ENCODE assay signal across 17 cellular contexts in genomic region chr5:143147918-143148317, GRCh38.
DNase-seq lines count a peak whose midpoint lies in the region; ATAC-seq, FAIRE-seq and TF ChIP-seq lines count a peak whose summit lies in the region.
"Had no signal": no experiment of that assay in that cellular context is flagged by ENCODE, and none has a peak within 500 bp of the region (broad histone marks: within the 10 kb centered on the region; RNA-seq: fewer than 3 reads in every experiment).

No MANE protein-coding gene starts in this region.

- peaks cover 0 to 5% of the 10 kb centered on the region in 2 experiments; a peak in 1 of 4 replicates for H3K79me1 ChIP-seq in IMR-90 (ENCODE audit: low read depth in 1 of 2, low read length in 2 of 2)
- no peaks in the 10 kb centered on the region for H3K79me1 ChIP-seq in mesenchymal stem cell (replicated peaks; ENCODE audit: low read length, poor library complexity, severe bottlenecking)

- H4K20me1 ChIP-seq in IMR-90 (ENCODE audit: insufficient read depth, low read length) (no peaks in the 10 kb centered on the region), K562 (replicated peaks; ENCODE audit: control insufficient read depth, insufficient read depth, low read length) (no peaks in the 10 kb centered on the region)

- ATAC-seq in IMR-90 (ENCODE audit: low read depth) (peak; percentile 34; the same call in 1 of the 2 replicates), K562 (no peak), HG03460 (IDR thresholded peaks at IDR 0.05; ENCODE audit: unreplicated experiment) (no peak), GM21619 (IDR thresholded peaks at IDR 0.05; ENCODE audit: unreplicated experiment) (no peak)
- ATAC-seq: GM12878 had no signal

- H3K9me1 ChIP-seq in IMR-90 (ENCODE audit: insufficient read depth, low read length) (peaks cover 16% of the 10 kb centered on the region), K562 (ENCODE audit: control insufficient read depth, insufficient read depth, low read length) (no peaks in the 10 kb centered on the region)

- dilution Hi-C loops in IMR-90 (cut with HindIII; ENCODE audit: low sequenced_read_pairs, unreplicated experiment), result no loop called here

- no peaks in the 10 kb centered on the region for H3K9me3 ChIP-seq in IMR-90 (ENCODE audit: control insufficient read depth, insufficient read depth, low read length)
- no peaks in the 10 kb centered on the region for H3K9me3 ChIP-seq in K562 (replicated peaks; ENCODE audit: control insufficient read depth, insufficient read depth, low read depth, low read length)
- no peaks in the 10 kb centered on the region for H3K9me3 ChIP-seq in mesenchymal stem cell (ENCODE audit: control insufficient read depth, low read length)
- H3K9me3 ChIP-seq in subcutaneous abdominal adipose tissue (ENCODE audit: control insufficient read depth in 5 of 5, low read length in 5 of 5), result no peaks in the 10 kb centered on the region
- H3K9me3 ChIP-seq: colonic mucosa had no signal

- intact Hi-C loops in IMR-90 (cut with micrococcal nuclease) (no loop called here), K562 (cut with micrococcal nuclease) (no loop called here)

- in situ Hi-C loops in IMR-90 (cut with MboI; ENCODE audit: low sequenced_read_pairs) (no loop called here), K562 (cut with MboI) (no loop called here)

- H4K5ac ChIP-seq in IMR-90 (ENCODE audit: low read depth, low read length), result no peak overlapping the region

- POLR2A ChIA-PET in IMR-90 (lab: Charles Lee; ENCODE audit: unreplicated experiment) (no interaction called here), K562 (lab: Yijun Ruan, JAX) (no interaction called here)

- TF ChIP-seq CTCF in IMR-90 (conservative IDR thresholded peaks at IDR 0.05; ENCODE audit: low read depth, low read length) (no peak), K562 (IDR thresholded peaks at IDR 0.05 in 2 of 3, conservative IDR thresholded peaks at IDR 0.05 in 1 of 3; ENCODE audit: insufficient read depth in 2 of 3, low read depth in 1 of 3, low read length in 3 of 3) (no peak)

- CTCF ChIA-PET in IMR-90 (lab: Yijun Ruan, JAX) (no interaction called here), K562 (lab: Yijun Ruan, JAX; ENCODE audit: low intra/inter-chr PET ratio) (no interaction called here)

- no peak overlapping the region for H3K27ac ChIP-seq in IMR-90 (ENCODE audit: insufficient read depth, low read length)
- no peak overlapping the region for H3K27ac ChIP-seq in K562 (ENCODE audit: extremely low read depth, low read depth, low read length)
- peak overlapping the region; percentile 53 for H3K27ac ChIP-seq in mesenchymal stem cell (ENCODE audit: low read length, poor library complexity, severe bottlenecking)
- H3K27ac ChIP-seq in subcutaneous abdominal adipose tissue (ENCODE audit: low read depth, low read length), result peak overlapping the region; percentile 78
- H3K27ac ChIP-seq: colonic mucosa had no signal

- no peak for FAIRE-seq in K562 (lab: Jason Lieb, UNC)
- FAIRE-seq: GM12878 had no signal

- no CpG with 5 or more reads among the region's 6 CpGs for WGBS in IMR-90 (ENCODE audit: extremely low coverage in 2 of 2, insufficient read length in 1 of 2), 2 experiments
- 19% methylated on average over 6 of the region's 6 CpGs for WGBS in K562 (ENCODE audit: insufficient coverage, low coverage, missing lambda C conversion rate)
- WGBS in mesenchymal stem cell, result 51% methylated on average over 5 of the region's 6 CpGs

- no peak overlapping the region for H2BK20ac ChIP-seq in IMR-90 (ENCODE audit: low read depth, low read length)

- DNase-seq in IMR-90 (peak; percentile 57), K562 (ENCODE audit: extremely low read depth in 1 of 4, low spot score in 3 of 4) (no peak), mesenchymal stem cell (peak; percentile 86), NCI-H69 (lab: John Stamatoyannopoulos, UW) (no peak)
- DNase-seq in effector CD4-positive, alpha-beta T cell, result no peak
- DNase-seq: activated CD4-positive, alpha-beta T cell treated with anti-CD3 and anti-CD28 coated beads for 48 hours; activated T-cell treated with anti-CD3 and anti-CD28 coated beads, Interleukin-2, amount 50 U/mL, for 48 hours; C1 segment of cervical spinal cord; colonic mucosa; DMS79 treated with DMSO at 0.1 percent for 48 hours; KBM-7; NCI-H1694 treated with DMSO at 0.1 percent for 48 hours; stimulated activated CD4-positive, alpha-beta T cell treated with anti-CD3 and anti-CD28 coated beads, Interleukin-2, amount 100 ng/mL, for 24 hours had no signal

- 0 out of 4 replicates have a peak overlapping the region, but pooled peaks of 1 of the 2 experiments have one; percentile 11 for H4K8ac ChIP-seq in IMR-90 (ENCODE audit: low read depth in 2 of 2, low read length in 2 of 2)
- no peak overlapping the region for H4K8ac ChIP-seq in mesenchymal stem cell (ENCODE audit: low read length)

- H3K4me1 ChIP-seq in IMR-90 (ENCODE audit: control insufficient read depth, insufficient read depth, low read length), result peaks cover 12% of the 10 kb centered on the region
- H3K4me1 ChIP-seq in K562 (replicated peaks in 1 of 2; ENCODE audit: control insufficient read depth in 2 of 2, insufficient read depth in 2 of 2, low read length in 2 of 2), result no peaks in the 10 kb centered on the region; a peak in 2 of 5 replicates
- peaks cover 10% of the 10 kb centered on the region for H3K4me1 ChIP-seq in mesenchymal stem cell (ENCODE audit: control insufficient read depth, insufficient read depth, low read depth, low read length)
- H3K4me1 ChIP-seq in subcutaneous abdominal adipose tissue (ENCODE audit: control insufficient read depth in 5 of 5, insufficient read depth in 5 of 5, low read length in 5 of 5), result peaks cover 0 to 36% (median 27%) of the 10 kb centered on the region in 5 donors
- H3K4me1 ChIP-seq: colonic mucosa had no signal

- TF ChIP-seq POLR2A in IMR-90 (IDR thresholded peaks at IDR 0.05; ENCODE audit: low read depth, low read length), result no peak
- TF ChIP-seq POLR2A in K562 (conservative IDR thresholded peaks at IDR 0.05), result no peak

- no TSS peak for BruUV-seq in IMR-90 (replicated peaks; lab: Mats Ljungman, UMichigan)
- BruUV-seq in K562 (replicated peaks; lab: Mats Ljungman, UMichigan), result no TSS peak

- H2BK120ac ChIP-seq in IMR-90 (ENCODE audit: low read depth, low read length) (no peak overlapping the region), mesenchymal stem cell (ENCODE audit: low read depth, low read length) (no peak overlapping the region)

- peak overlapping the region in 1 of 2 experiments; percentile 7 for H2BK12ac ChIP-seq in mesenchymal stem cell (ENCODE audit: low read length in 2 of 2)

- H2BK15ac ChIP-seq in IMR-90 (ENCODE audit: low read depth, low read length) (no peak overlapping the region), mesenchymal stem cell (ENCODE audit: low read depth, poor library complexity, severe bottlenecking) (no peak overlapping the region)

- H3K9ac ChIP-seq in IMR-90 (ENCODE audit: low read depth, low read length) (no peak overlapping the region), K562 (ENCODE audit: insufficient read depth in 1 of 2, low read depth in 2 of 2, low read length in 2 of 2) (no peak overlapping the region), mesenchymal stem cell (ENCODE audit: low read length) (no peak overlapping the region), subcutaneous abdominal adipose tissue (ENCODE audit: low read length in 5 of 5) (peak overlapping the region in 1 of 5 donors; percentile 9)

- H3K36me3 ChIP-seq in IMR-90 (ENCODE audit: control insufficient read depth, insufficient read depth, low read length) (no peaks in the 10 kb centered on the region), K562 (ENCODE audit: control insufficient read depth, insufficient read depth, low read length) (no peaks in the 10 kb centered on the region), mesenchymal stem cell (ENCODE audit: control insufficient read depth in 1 of 2, insufficient read depth in 2 of 2, low read depth in 1 of 2, low read length in 2 of 2) (no peaks in the 10 kb centered on the region), subcutaneous abdominal adipose tissue (ENCODE audit: control insufficient read depth in 5 of 5, insufficient read depth in 5 of 5, low read length in 5 of 5) (peaks cover 0 to 11% (median 3%) of the 10 kb centered on the region in 5 donors)
- H3K36me3 ChIP-seq: colonic mucosa had no signal

- TF ChIP-seq RAD21 in IMR-90 (IDR thresholded peaks at IDR 0.05; ENCODE audit: low read length), result no peak
- TF ChIP-seq RAD21 in K562 (CRISPR knock-in tag; conservative IDR thresholded peaks at IDR 0.05 in 1 of 2, IDR thresholded peaks at IDR 0.05 in 1 of 2), result no peak

- no peak overlapping the region for H3K56ac ChIP-seq in IMR-90 (ENCODE audit: extremely low read depth, insufficient read depth, low read length)

- H3K4me2 ChIP-seq in IMR-90 (ENCODE audit: low read depth, low read length) (no peak overlapping the region), K562 (ENCODE audit: insufficient read depth, low read length) (no peak overlapping the region), mesenchymal stem cell (ENCODE audit: low read length, poor library complexity, severe bottlenecking) (no peak overlapping the region)

- H3K79me2 ChIP-seq in K562 (ENCODE audit: control insufficient read depth, insufficient read depth, low read length), result no peaks in the 10 kb centered on the region

- H4K91ac ChIP-seq in IMR-90 (ENCODE audit: insufficient read depth, low read depth, low read length), result no peak overlapping the region
- no peak overlapping the region for H4K91ac ChIP-seq in mesenchymal stem cell (ENCODE audit: low read length)

- no peak for TF ChIP-seq EP300 in K562 (IDR thresholded peaks at IDR 0.05; ENCODE audit: low read length)

- no peak overlapping the region for H3K4me3 ChIP-seq in IMR-90 (ENCODE audit: insufficient read depth, low read depth, low read length)
- H3K4me3 ChIP-seq in K562, result no peak overlapping the region
- H3K4me3 ChIP-seq in mesenchymal stem cell (ENCODE audit: insufficient read depth in 1 of 2, low read depth in 1 of 2, low read length in 2 of 2), result no peak overlapping the region
- no peak overlapping the region for H3K4me3 ChIP-seq in subcutaneous abdominal adipose tissue (ENCODE audit: low read depth in 1 of 5, low read length in 5 of 5)
- H3K4me3 ChIP-seq: colonic mucosa, GM12878 had no signal

- no peak overlapping the region for H2AK9ac ChIP-seq in IMR-90 (replicated peaks; ENCODE audit: low read depth, low read length, poor library complexity)

- H3K18ac ChIP-seq in IMR-90 (ENCODE audit: low read depth, low read length) (no peak overlapping the region), mesenchymal stem cell (ENCODE audit: low read depth in 1 of 2, low read length in 2 of 2) (peak overlapping the region in 1 of 2 experiments; percentile 16)

- no peak overlapping the region for H2AFZ ChIP-seq in IMR-90 (replicated peaks; ENCODE audit: low read length, poor library complexity)
- H2AFZ ChIP-seq in K562 (ENCODE audit: low read depth, low read length), result peak overlapping the region; percentile 40; the same call in 1 of the 2 replicates
- H2AFZ ChIP-seq in mesenchymal stem cell (ENCODE audit: low read depth, low read length), result no peak overlapping the region

- H2AK5ac ChIP-seq in IMR-90 (ENCODE audit: low read depth, low read length) (peak overlapping the region; percentile 31; the same call in 1 of the 2 replicates), mesenchymal stem cell (ENCODE audit: low read length, severe bottlenecking) (no peak overlapping the region)

- H3K23ac ChIP-seq in IMR-90 (ENCODE audit: low read depth, low read length) (no peak overlapping the region; the same call in 1 of the 2 replicates), mesenchymal stem cell (ENCODE audit: low read length in 2 of 2) (no peak overlapping the region)

- H3K27me3 ChIP-seq in IMR-90 (ENCODE audit: control insufficient read depth, insufficient read depth, low read length) (no peaks in the 10 kb centered on the region), K562 (ENCODE audit: control insufficient read depth in 2 of 2, insufficient read depth in 2 of 2, low read length in 2 of 2) (no peaks in the 10 kb centered on the region; a peak in 2 of 5 replicates), mesenchymal stem cell (ENCODE audit: control insufficient read depth in 1 of 2, insufficient read depth in 1 of 2, low read length in 2 of 2) (no peaks in the 10 kb centered on the region), subcutaneous abdominal adipose tissue (ENCODE audit: control insufficient read depth in 5 of 5, insufficient read depth in 4 of 5, low read length in 5 of 5) (no peaks in the 10 kb centered on the region)
- H3K27me3 ChIP-seq: colonic mucosa had no signal

- no peak overlapping the region for H3K14ac ChIP-seq in IMR-90 (replicated peaks; ENCODE audit: low read depth, low read length)
- H3K14ac ChIP-seq in mesenchymal stem cell (ENCODE audit: low read length in 2 of 2), result no peak overlapping the region

- no peak overlapping the region for H2BK5ac ChIP-seq in IMR-90 (ENCODE audit: low read depth, low read length, poor library complexity, severe bottlenecking)
- H2BK5ac ChIP-seq in mesenchymal stem cell (ENCODE audit: low read depth, low read length, poor library complexity, severe bottlenecking), result no peak overlapping the region

- H3K4ac ChIP-seq in IMR-90 (ENCODE audit: low read depth, low read length) (no peak overlapping the region; the same call in 1 of the 2 replicates), mesenchymal stem cell (ENCODE audit: low read depth in 1 of 2, low read length in 2 of 2) (peak overlapping the region in 1 of 2 experiments; percentile 15)

Comparison
In these comparisons a context has a peak if more than half of its experiments do, and no peak if none do; other contexts are left out.
1. DNase-seq: peak in IMR-90 (single experiment) and mesenchymal stem cell (single experiment); none in K562 (0 of 4), NCI-H69 (single experiment) and effector CD4-positive, alpha-beta T cell (single experiment).
2. H3K27ac ChIP-seq: peak in mesenchymal stem cell (single experiment) and subcutaneous abdominal adipose tissue (single experiment); none in IMR-90 (single experiment) and K562 (single experiment).